In genomic region chr3:139122612-139123011, GRCh38 we compare ENCODE assay signal across 16 cellular contexts.
"Had no signal": no experiment of that assay in that cellular context is flagged by ENCODE, and none has a peak within 500 bp of the region (broad histone marks: within the 10 kb centered on the region; RNA-seq: fewer than 3 reads in every experiment).

No MANE protein-coding gene starts in this region.

- H3K36me3 ChIP-seq: ovary, tibial nerve had no signal

- H3K9me3 ChIP-seq: ovary, tibial nerve had no signal

- H3K4me3 Mint-ChIP-seq: activated CD4-positive, alpha-beta memory T cell treated with anti-CD3 and anti-CD28 coated beads, Interleukin-2, amount 10 ng/mL, durations not matched to agents 7 days and 5 days; activated naive CD8-positive, alpha-beta T cell treated with anti-CD3 and anti-CD28 coated beads for 36 hours; activated T-helper 1 cell treated with anti-CD3 and anti-CD28 coated beads, Interleukin-12 subunit alpha, Interleukin-12 subunit beta, Interleukin-2, Interleukin-4 antibody, amounts not matched to agents 30 ng/mL and 10 ng/mL and 1 ng/mL, durations not matched to agents 14 hours and 24 hours and 36 hours; brain; central memory CD8-positive, alpha-beta T cell; stimulated activated effector memory CD8-positive, alpha-beta T cell treated with anti-CD3 and anti-CD28 coated beads, Interleukin-12 subunit alpha, Interleukin-12 subunit beta, amount 100 ng/mL, for 72 hours had no signal

- ATAC-seq: activated CD4-positive, CD25-positive, alpha-beta regulatory T cell treated with anti-CD3 and anti-CD28 coated beads, Interleukin-2, amount 50 U/mL, for 24 hours; stimulated activated effector memory CD8-positive, alpha-beta T cell treated with anti-CD3 and anti-CD28 coated beads, Interleukin-12 subunit alpha, Interleukin-12 subunit beta, amount 100 ng/mL, for 72 hours had no signal

- H3K36me3 Mint-ChIP-seq: activated naive CD8-positive, alpha-beta T cell treated with anti-CD3 and anti-CD28 coated beads for 36 hours; brain; stimulated activated effector memory CD8-positive, alpha-beta T cell treated with anti-CD3 and anti-CD28 coated beads, Interleukin-12 subunit alpha, Interleukin-12 subunit beta, amount 100 ng/mL, for 72 hours had no signal

- H3K27ac Mint-ChIP-seq: activated CD4-positive, alpha-beta memory T cell treated with anti-CD3 and anti-CD28 coated beads, Interleukin-2, amount 10 ng/mL, durations not matched to agents 7 days and 5 days; activated naive CD8-positive, alpha-beta T cell treated with anti-CD3 and anti-CD28 coated beads for 36 hours; activated T-helper 1 cell treated with anti-CD3 and anti-CD28 coated beads, Interleukin-12 subunit alpha, Interleukin-12 subunit beta, Interleukin-2, Interleukin-4 antibody, amounts not matched to agents 30 ng/mL and 10 ng/mL and 1 ng/mL, durations not matched to agents 14 hours and 24 hours and 36 hours; brain; stimulated activated effector memory CD8-positive, alpha-beta T cell treated with anti-CD3 and anti-CD28 coated beads, Interleukin-12 subunit alpha, Interleukin-12 subunit beta, amount 100 ng/mL, for 72 hours had no signal

- H3K27me3 Mint-ChIP-seq: activated CD4-positive, alpha-beta memory T cell treated with anti-CD3 and anti-CD28 coated beads, Interleukin-2, amount 10 ng/mL, durations not matched to agents 7 days and 5 days; activated naive CD8-positive, alpha-beta T cell treated with anti-CD3 and anti-CD28 coated beads for 36 hours; central memory CD8-positive, alpha-beta T cell had no signal

- H3K27me3 ChIP-seq: ovary, tibial nerve had no signal

- H3K4me3 ChIP-seq: ovary, SK-N-MC, tibial nerve had no signal

- H3K4me1 Mint-ChIP-seq: activated naive CD8-positive, alpha-beta T cell treated with anti-CD3 and anti-CD28 coated beads for 36 hours; central memory CD8-positive, alpha-beta T cell; stimulated activated effector memory CD8-positive, alpha-beta T cell treated with anti-CD3 and anti-CD28 coated beads, Interleukin-12 subunit alpha, Interleukin-12 subunit beta, amount 100 ng/mL, for 72 hours had no signal

- DNase-seq: activated CD4-positive, alpha-beta memory T cell treated with anti-CD3 and anti-CD28 coated beads, Interleukin-2, amount 10 ng/mL, durations not matched to agents 7 days and 5 days; activated CD8-positive, alpha-beta memory T cell treated with anti-CD3 and anti-CD28 coated beads, Interleukin-2, amount 50 U/mL, for 4 hours; activated naive CD8-positive, alpha-beta T cell treated with anti-CD3 and anti-CD28 coated beads for 36 hours; amygdala; cortex of kidney; effector memory CD4-positive, alpha-beta T cell; stimulated activated CD4-positive, alpha-beta T cell treated with anti-CD3 and anti-CD28 coated beads, Interleukin-12 subunit alpha, Interleukin-12 subunit beta, amount 100 ng/mL, for 4 hours; stimulated activated CD4-positive, alpha-beta T cell treated with anti-CD3 and anti-CD28 coated beads, Interleukin-2, amount 100 ng/mL, for 24 hours had no signal

- H3K9me3 Mint-ChIP-seq: activated CD4-positive, alpha-beta memory T cell treated with anti-CD3 and anti-CD28 coated beads, Interleukin-2, amount 10 ng/mL, durations not matched to agents 7 days and 5 days; activated naive CD8-positive, alpha-beta T cell treated with anti-CD3 and anti-CD28 coated beads for 36 hours; activated T-helper 1 cell treated with anti-CD3 and anti-CD28 coated beads, Interleukin-12 subunit alpha, Interleukin-12 subunit beta, Interleukin-2, Interleukin-4 antibody, amounts not matched to agents 30 ng/mL and 10 ng/mL and 1 ng/mL, durations not matched to agents 14 hours and 24 hours and 36 hours; central memory CD8-positive, alpha-beta T cell; stimulated activated effector memory CD8-positive, alpha-beta T cell treated with anti-CD3 and anti-CD28 coated beads, Interleukin-12 subunit alpha, Interleukin-12 subunit beta, amount 100 ng/mL, for 72 hours had no signal

- H3K4me1 ChIP-seq: tibial nerve had no signal

- H3K27ac ChIP-seq: SK-N-MC, tibial nerve had no signal
